6 cellular contexts compared by ENCODE assay signal in genomic region chr10:106789623-106790022, GRCh38.
"Had no signal": no experiment of that assay in that cellular context is flagged by ENCODE, and none has a peak within 500 bp of the region (broad histone marks: within the 10 kb centered on the region; RNA-seq: fewer than 3 reads in every experiment).

No MANE protein-coding gene starts in this region.

- ATAC-seq: HepG2, K562 had no signal

- DNase-seq: IMR-90, KBM-7 had no signal

- H3K4me1 Mint-ChIP-seq: IgD-negative memory B cell had no signal

- H3K27ac ChIP-seq: HL-60 had no signal

- H3K4me3 ChIP-seq: K562 had no signal

- H3K27ac Mint-ChIP-seq: IgD-negative memory B cell had no signal

- H3K4me3 Mint-ChIP-seq: IgD-negative memory B cell had no signal

- H3K27me3 Mint-ChIP-seq: IgD-negative memory B cell had no signal

- H3K36me3 Mint-ChIP-seq: IgD-negative memory B cell had no signal
